Comparison of ENCODE assay signal across 25 cellular contexts in the genomic region with DNA sequence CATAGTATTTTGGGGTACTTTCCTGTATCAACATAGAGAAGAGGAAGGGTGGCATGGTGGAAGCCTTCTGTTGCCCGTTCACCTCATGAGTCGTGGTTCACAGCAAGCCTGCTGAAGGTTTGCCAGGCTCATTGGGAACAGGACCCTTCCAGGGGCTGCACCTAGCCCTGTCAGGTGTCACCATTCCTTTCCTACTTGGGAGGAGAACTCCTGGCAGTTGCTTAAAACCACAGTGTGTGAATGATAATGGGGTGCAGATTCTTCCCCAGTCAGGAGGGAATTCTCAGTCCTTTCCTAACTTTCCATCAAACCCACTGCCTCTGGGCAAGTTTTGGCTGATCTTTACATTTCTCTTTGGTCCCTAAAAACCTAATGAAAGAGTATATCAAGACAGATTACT.
"Had no signal": no experiment of that assay in that cellular context is flagged by ENCODE, and none has a peak within 500 bp of the region (broad histone marks: within the 10 kb centered on the region; RNA-seq: fewer than 3 reads in every experiment).

No MANE protein-coding gene starts in this region.

- DNase-seq: heart right ventricle; islet precursor cell; left ventricle myocardium inferior; mesendoderm; naive B cell; natural killer cell; nephron progenitor cell; ovary; retina; right cardiac atrium; sigmoid colon; small intestine; spleen; stimulated activated CD4-positive, alpha-beta T cell treated with anti-CD3 and anti-CD28 coated beads, Interleukin-4, amount 100 ng/mL, for 24 hours; stimulated activated naive CD4-positive, alpha-beta T cell treated with Interleukin-2 at 50 U/mL for 16 hours; stimulated activated naive CD8-positive, alpha-beta T cell treated with anti-CD3 and anti-CD28 coated beads, Interleukin-15, amount 100 ng/mL, for 72 hours; substantia nigra; uterus had no signal

- H3K27ac ChIP-seq: heart right ventricle, hepatocyte, left ventricle myocardium inferior, ovary, prostate gland, sigmoid colon, spleen, tibial nerve, uterus had no signal

- H3K4me1 ChIP-seq: heart right ventricle, left ventricle myocardium inferior, prostate gland, sigmoid colon, spleen, tibial nerve, uterus had no signal

- H3K27me3 Mint-ChIP-seq: naive B cell; stimulated activated naive CD8-positive, alpha-beta T cell treated with anti-CD3 and anti-CD28 coated beads, Interleukin-15, amount 100 ng/mL, for 72 hours; type B pancreatic cell had no signal

- H3K4me3 ChIP-seq: heart right ventricle, hepatocyte, left ventricle myocardium inferior, lung, ovary, prostate gland, sigmoid colon, spleen, tibial nerve, uterus had no signal

- H3K4me2 ChIP-seq: hepatocyte had no signal

- H3K9me3 Mint-ChIP-seq: natural killer cell; stimulated activated effector memory CD8-positive, alpha-beta T cell treated with anti-CD3 and anti-CD28 coated beads, Interleukin-12 subunit alpha, Interleukin-12 subunit beta, amount 100 ng/mL, for 72 hours; type B pancreatic cell had no signal

- H3K36me3 ChIP-seq: heart right ventricle, left ventricle myocardium inferior, ovary, prostate gland, sigmoid colon, spleen, tibial nerve, uterus had no signal

- H3K4me3 Mint-ChIP-seq: mesothelial cell of epicardium; naive B cell; natural killer cell; nephron progenitor cell; stimulated activated effector memory CD8-positive, alpha-beta T cell treated with anti-CD3 and anti-CD28 coated beads, Interleukin-12 subunit alpha, Interleukin-12 subunit beta, amount 100 ng/mL, for 72 hours; stimulated activated naive CD8-positive, alpha-beta T cell treated with anti-CD3 and anti-CD28 coated beads, Interleukin-15, amount 100 ng/mL, for 72 hours; type B pancreatic cell had no signal

- H3K36me3 Mint-ChIP-seq: mesothelial cell of epicardium; naive B cell; natural killer cell; stimulated activated effector memory CD8-positive, alpha-beta T cell treated with anti-CD3 and anti-CD28 coated beads, Interleukin-12 subunit alpha, Interleukin-12 subunit beta, amount 100 ng/mL, for 72 hours; type B pancreatic cell had no signal

- H2AFZ ChIP-seq: hepatocyte had no signal

- H3K27ac Mint-ChIP-seq: mesothelial cell of epicardium; naive B cell; natural killer cell; nephron progenitor cell; stimulated activated effector memory CD8-positive, alpha-beta T cell treated with anti-CD3 and anti-CD28 coated beads, Interleukin-12 subunit alpha, Interleukin-12 subunit beta, amount 100 ng/mL, for 72 hours; stimulated activated naive CD8-positive, alpha-beta T cell treated with anti-CD3 and anti-CD28 coated beads, Interleukin-15, amount 100 ng/mL, for 72 hours; type B pancreatic cell had no signal

- H3K27me3 ChIP-seq: heart right ventricle, hepatocyte, ovary, sigmoid colon, spleen, tibial nerve, uterus had no signal

- H3K9me3 ChIP-seq: ovary, prostate gland, sigmoid colon, tibial nerve, uterus had no signal

- H3K79me2 ChIP-seq: hepatocyte had no signal

- H3K4me1 Mint-ChIP-seq: mesothelial cell of epicardium; naive B cell; natural killer cell; nephron progenitor cell; stimulated activated effector memory CD8-positive, alpha-beta T cell treated with anti-CD3 and anti-CD28 coated beads, Interleukin-12 subunit alpha, Interleukin-12 subunit beta, amount 100 ng/mL, for 72 hours; stimulated activated naive CD8-positive, alpha-beta T cell treated with anti-CD3 and anti-CD28 coated beads, Interleukin-15, amount 100 ng/mL, for 72 hours had no signal
